Comparison of ENCODE assay signal across 1 cellular context in the genomic region with DNA sequence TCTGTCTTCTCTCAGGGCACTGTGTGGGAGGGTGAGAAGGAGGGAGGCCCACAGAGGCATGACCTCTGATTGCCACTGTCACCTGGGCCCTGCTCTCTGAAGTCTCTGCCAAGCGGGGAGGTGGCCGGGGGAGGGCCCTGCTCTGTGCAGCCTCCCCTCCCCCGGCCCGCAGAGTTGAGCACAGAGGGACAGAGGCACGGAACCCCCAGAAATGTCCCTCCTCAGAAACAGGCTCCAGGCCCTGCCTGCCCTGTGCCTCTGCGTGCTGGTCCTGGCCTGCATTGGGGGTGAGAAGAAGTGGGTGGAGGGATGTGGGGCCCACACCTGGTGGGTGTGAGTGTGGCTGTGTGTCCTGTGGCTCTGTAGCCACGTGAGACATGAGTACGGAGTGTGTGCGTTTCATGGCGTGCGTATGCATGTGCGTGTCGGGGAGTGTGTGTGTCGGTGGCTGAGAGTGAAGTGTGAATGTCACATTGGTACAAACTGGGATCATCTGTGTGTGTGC.
TF ChIP-seq lines count a peak whose summit lies in the region.

A gene with protein sequence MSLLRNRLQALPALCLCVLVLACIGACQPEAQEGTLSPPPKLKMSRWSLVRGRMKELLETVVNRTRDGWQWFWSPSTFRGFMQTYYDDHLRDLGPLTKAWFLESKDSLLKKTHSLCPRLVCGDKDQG (plus strand): TSS at position 171 of the 505 bp plus-strand sequence. CDS start 41 bp downstream, at position 212.

TF ChIP-seq in HEK293, 187 proteins besides CTCF, POLR2A, EP300 and RAD21 (continued from another document):
- peak; percentile 86 for TF ChIP-seq ZFHX2 (tag by site-specific recombination; conservative IDR thresholded peaks at IDR 0.05)
- peak; percentile 83 for TF ChIP-seq EGR2 (tag by site-specific recombination; IDR thresholded peaks at IDR 0.05; ENCODE audit: low read depth)
- TF ChIP-seq, protein P1, sequence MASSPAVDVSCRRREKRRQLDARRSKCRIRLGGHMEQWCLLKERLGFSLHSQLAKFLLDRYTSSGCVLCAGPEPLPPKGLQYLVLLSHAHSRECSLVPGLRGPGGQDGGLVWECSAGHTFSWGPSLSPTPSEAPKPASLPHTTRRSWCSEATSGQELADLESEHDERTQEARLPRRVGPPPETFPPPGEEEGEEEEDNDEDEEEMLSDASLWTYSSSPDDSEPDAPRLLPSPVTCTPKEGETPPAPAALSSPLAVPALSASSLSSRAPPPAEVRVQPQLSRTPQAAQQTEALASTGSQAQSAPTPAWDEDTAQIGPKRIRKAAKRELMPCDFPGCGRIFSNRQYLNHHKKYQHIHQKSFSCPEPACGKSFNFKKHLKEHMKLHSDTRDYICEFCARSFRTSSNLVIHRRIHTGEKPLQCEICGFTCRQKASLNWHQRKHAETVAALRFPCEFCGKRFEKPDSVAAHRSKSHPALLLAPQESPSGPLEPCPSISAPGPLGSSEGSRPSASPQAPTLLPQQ (tag by site-specific recombination; IDR thresholded peaks at IDR 0.05), result peak; percentile 94
- no peak for TF ChIP-seq ZNF777 (tag by site-specific recombination; IDR thresholded peaks at IDR 0.05; ENCODE audit: borderline replicate concordance)
- peak; percentile 85 for TF ChIP-seq ZFP69B (tag by site-specific recombination; IDR thresholded peaks at IDR 0.05)
